22 cellular contexts compared by ENCODE assay signal in the genomic region with DNA sequence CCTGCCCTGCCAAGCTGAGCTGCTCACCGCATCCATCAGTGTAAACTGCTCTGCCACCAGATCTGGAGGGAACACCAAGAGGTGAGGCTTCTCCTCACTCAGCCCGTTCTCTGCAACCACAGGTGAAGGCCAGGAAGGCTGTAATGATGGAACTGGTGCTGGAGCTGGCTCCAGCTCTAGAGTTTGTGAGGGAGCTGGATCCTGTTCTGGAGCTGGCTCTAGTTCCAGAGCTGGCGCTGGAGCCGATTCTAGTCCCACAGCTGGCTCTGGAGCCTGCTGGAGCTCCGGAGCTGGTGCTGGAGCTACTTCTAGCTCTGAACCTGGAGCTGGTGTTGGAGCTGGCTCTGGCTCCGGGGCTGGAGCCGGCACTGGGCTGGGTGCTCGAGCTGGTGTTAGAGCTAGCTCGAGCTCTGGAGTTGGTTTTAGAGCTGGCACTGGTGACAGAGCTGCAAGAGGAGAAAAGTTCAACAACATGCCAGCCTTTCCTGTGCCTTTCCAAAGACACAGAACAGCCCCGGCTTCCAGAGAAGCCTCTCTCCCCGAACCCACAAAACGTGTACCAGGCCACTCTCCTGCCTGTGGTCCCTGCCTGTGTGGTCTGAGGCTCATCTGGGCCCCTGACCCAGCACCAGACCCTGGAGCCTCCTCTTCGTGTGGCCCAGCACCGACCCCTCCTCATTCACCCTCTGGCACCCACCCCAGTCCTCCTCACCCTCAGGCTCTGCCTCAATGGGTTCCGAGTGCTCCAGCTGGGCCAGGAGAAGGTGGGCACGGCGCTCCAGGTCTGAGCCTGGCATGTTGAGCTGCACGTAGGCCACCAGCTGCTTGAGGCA. TPM values are rescaled to one million over a fixed set of nuclear protein-coding genes. Genes with fewer than 3 reads are reported as not detected.
DNase-seq lines count a peak whose midpoint lies in the region; ATAC-seq and TF ChIP-seq lines count a peak whose summit lies in the region.
"Had no signal": no experiment of that assay in that cellular context is flagged by ENCODE, and none has a peak within 500 bp of the region (broad histone marks: within the 10 kb centered on the region; RNA-seq: fewer than 3 reads in every experiment).

No MANE protein-coding gene starts in this region.

- H3K4me1 ChIP-seq in PC-3 (ENCODE audit: insufficient read depth, low read length) = peaks cover 9% of the 10 kb centered on the region; the same call in 1 of the 2 replicates
- H3K4me1 ChIP-seq: Caco-2, foreskin keratinocyte, neural progenitor cell had no signal

- H3F3A ChIP-seq in PC-3 (ENCODE audit: low read length, unreplicated experiment) = no peaks in the 10 kb centered on the region

- no peak overlapping the region for H3K27ac ChIP-seq in PC-3 (ENCODE audit: low read length)
- H3K27ac ChIP-seq: foreskin keratinocyte, neural progenitor cell had no signal

- H3K27me3 ChIP-seq in H7 (ENCODE audit: control insufficient read depth, insufficient read depth, low read length) = no peaks in the 10 kb centered on the region
- no peaks in the 10 kb centered on the region for H3K27me3 ChIP-seq in PC-3 (ENCODE audit: low read length)
- H3K27me3 ChIP-seq: foreskin keratinocyte, neural progenitor cell had no signal

- BruUV-seq in PC-3 (replicated peaks; lab: Mats Ljungman, UMichigan) = TSS peak; percentile 15

- no peaks in the 10 kb centered on the region for H3K36me3 Mint-ChIP-seq in glutamatergic neuron (ENCODE audit: unreplicated experiment)

- peaks cover 6% of the 10 kb centered on the region for H3K4me1 Mint-ChIP-seq in glutamatergic neuron (ENCODE audit: low read depth, unreplicated experiment)
- H3K4me1 Mint-ChIP-seq: neural progenitor cell had no signal

- peaks cover 17% of the 10 kb centered on the region for H3K27me3 Mint-ChIP-seq in glutamatergic neuron (ENCODE audit: unreplicated experiment)
- H3K27me3 Mint-ChIP-seq: activated naive CD8-positive, alpha-beta T cell; brain had no signal

- no peak overlapping the region for H3K4me2 ChIP-seq in PC-3 (ENCODE audit: low read length)
- H3K4me2 ChIP-seq: neural progenitor cell had no signal

- no peaks in the 10 kb centered on the region for H4K20me1 ChIP-seq in PC-3 (ENCODE audit: low read length)

- H3K9me3 Mint-ChIP-seq in glutamatergic neuron (ENCODE audit: unreplicated experiment) = peaks cover 15% of the 10 kb centered on the region
- H3K9me3 Mint-ChIP-seq: activated T-cell treated with anti-CD3 and anti-CD28 coated beads, Interleukin-2, amount 50 U/mL, for 4 hours; brain; neural progenitor cell had no signal

- H3K4me3 Mint-ChIP-seq in glutamatergic neuron (ENCODE audit: unreplicated experiment) = no peak overlapping the region
- H3K4me3 Mint-ChIP-seq: activated naive CD8-positive, alpha-beta T cell; activated T-cell treated with anti-CD3 and anti-CD28 coated beads, Interleukin-2, amount 50 U/mL, for 4 hours; brain; neural progenitor cell had no signal

- ATAC-seq in PC-3 = no peak
- ATAC-seq in sciatic nerve = no peak
- ATAC-seq in HG03175 (IDR thresholded peaks at IDR 0.05; ENCODE audit: unreplicated experiment) = no peak
- ATAC-seq: activated T-cell treated with anti-CD3 and anti-CD28 coated beads, Interleukin-2, amount 50 U/mL, for 4 hours; foreskin keratinocyte had no signal

- intact Hi-C loops in PC-3 (cut with micrococcal nuclease) = no loop called here
- intact Hi-C loops in sciatic nerve (cut with DNase I) = no loop called here

- H3K9me3 ChIP-seq in PC-3 (ENCODE audit: low read length) = no peaks in the 10 kb centered on the region
- H3K9me3 ChIP-seq: Caco-2 had no signal

- TF ChIP-seq CTCF in PC-3 (conservative IDR thresholded peaks at IDR 0.05; ENCODE audit: low read depth, low read length) (no peak), glutamatergic neuron (IDR thresholded peaks at IDR 0.05; ENCODE audit: partially characterized antibody, unreplicated experiment) (no peak)

- CTCF ChIA-PET in PC-3 (lab: Charles Lee) = interaction anchor here (1.3 kb wide), 1 partner anchor 36 kb away, joined by 7 read pairs; no protein-coding TSS in a partner anchor

- H3K4me3 ChIP-seq in H7 (ENCODE audit: insufficient read depth, low read depth, low read length) (no peak overlapping the region), PC-3 (ENCODE audit: low read length) (no peak overlapping the region)
- H3K4me3 ChIP-seq: neural progenitor cell had no signal

- peak overlapping the region; percentile 48 for H3K27ac Mint-ChIP-seq in glutamatergic neuron (ENCODE audit: unreplicated experiment)
- H3K27ac Mint-ChIP-seq: activated naive CD8-positive, alpha-beta T cell; brain; neural progenitor cell had no signal

- no peaks in the 10 kb centered on the region for H3K9me2 ChIP-seq in PC-3 (replicated peaks; ENCODE audit: low read length)

- DNase-seq in H7 = peak; percentile 46
- no peak for DNase-seq in PC-3
- no peak for DNase-seq in glutamatergic neuron
- DNase-seq in sciatic nerve (ENCODE audit: low spot score) = peak; percentile 39
- DNase-seq in islet precursor cell = no peak
- no peak for DNase-seq in SW480 (ENCODE audit: low spot score)
- DNase-seq: activated T-cell treated with anti-CD3 and anti-CD28 coated beads, Interleukin-2, amount 50 U/mL, for 4 hours; AML-193; Caco-2; dermis blood vessel endothelial cell; foreskin keratinocyte; KG1; MV-4-11; NCI-H1930; NCI-H510A treated with DMSO at 0.1 percent for 48 hours; retina; stimulated activated naive CD4-positive, alpha-beta T cell treated with Interleukin-2 at 50 U/mL for 16 hours; trophoblast cell had no signal

- H3K79me2 ChIP-seq in PC-3 (ENCODE audit: low read length) = no peaks in the 10 kb centered on the region

- peaks cover 1% of the 10 kb centered on the region for H3K36me3 ChIP-seq in H7 (replicated peaks; ENCODE audit: control insufficient read depth, insufficient read depth, low read length)
- peaks cover 3% of the 10 kb centered on the region; the same call in 1 of the 2 replicates for H3K36me3 ChIP-seq in PC-3 (ENCODE audit: low read depth, low read length)
- H3K36me3 ChIP-seq: neural progenitor cell had no signal

- POLR2A ChIA-PET in PC-3 (lab: Charles Lee; ENCODE audit: unreplicated experiment) = no interaction called here

- H2AFZ ChIP-seq in PC-3 (ENCODE audit: low read length) = no peak overlapping the region
- H2AFZ ChIP-seq: neural progenitor cell had no signal

- no peak overlapping the region for H3K9ac ChIP-seq in PC-3 (ENCODE audit: low read length)
- H3K9ac ChIP-seq: neural progenitor cell had no signal

RNA-seq across cellular contexts. Expression of a gene that starts 12.9 kb away (rescaled TPM):
- total RNA-seq in H7 (2014; rRNA removed; shearing (Covaris generic)) = 24.4 and 24.6 TPM in 2 replicates
- total RNA-seq in PC-3 (2014; rRNA removed) = 30.5 and 32.2 TPM in 2 replicates
- 449 TPM for total RNA-seq in glutamatergic neuron (ENCODE audit: unreplicated experiment)
- 59.7 TPM for total RNA-seq in sciatic nerve

RNA-seq across cellular contexts. Expression of a gene that starts 46.4 kb away (rescaled TPM):
- 0.87 and 1.7 TPM in 2 replicates for total RNA-seq in H7 (2014; rRNA removed; shearing (Covaris generic))
- total RNA-seq in PC-3 (2014; rRNA removed) (0.46 and 0.47 TPM in 2 replicates), glutamatergic neuron (ENCODE audit: unreplicated experiment) (3.8 TPM), sciatic nerve (2.7 TPM)

RNA-seq across cellular contexts. Expression of a gene that starts 55.5 kb away (rescaled TPM):
- total RNA-seq in H7 (2014; rRNA removed; shearing (Covaris generic)) = 6.8 and 7.5 TPM in 2 replicates
- not detected in 2 replicates for total RNA-seq in PC-3 (2014; rRNA removed)
- total RNA-seq in glutamatergic neuron (ENCODE audit: unreplicated experiment) = 1.3 TPM
- 23.2 TPM for total RNA-seq in sciatic nerve

Comparison
In these comparisons a context has a peak if more than half of its experiments do, and no peak if none do; other contexts are left out.
1. DNase-seq: peak in H7 (single experiment) and sciatic nerve (single experiment); none in PC-3 (single experiment), glutamatergic neuron (single experiment), islet precursor cell (single experiment) and SW480 (single experiment).